In genomic region chr6:84749181-84749580, GRCh38 we compare ENCODE assay signal across 31 cellular contexts. TPM values are rescaled to one million over a fixed set of nuclear protein-coding genes. Genes with fewer than 3 reads are reported as not detected.
"Had no signal": no experiment of that assay in that cellular context is flagged by ENCODE, and none has a peak within 500 bp of the region (broad histone marks: within the 10 kb centered on the region; RNA-seq: fewer than 3 reads in every experiment).

No MANE protein-coding gene starts in this region.

- H3K4me1 ChIP-seq: esophagus squamous epithelium, gastroesophageal sphincter had no signal

- H3K27ac ChIP-seq: epithelial cell of prostate, esophagus squamous epithelium, gastroesophageal sphincter, heart right ventricle, hepatocyte, WERI-Rb-1 had no signal

- H3K79me2 ChIP-seq: hepatocyte had no signal

- FAIRE-seq: astrocyte, colon had no signal

- DNase-seq: activated B cell treated with CpG ODN at 0.5 μM for 24 hours; activated CD4-positive, alpha-beta T cell treated with anti-CD3 and anti-CD28 coated beads for 48 hours; activated CD4-positive, alpha-beta T cell treated with anti-CD3 and anti-CD28 coated beads, Interleukin-2, amount 50 U/mL, for 1 hour; activated CD4-positive, alpha-beta T cell treated with anti-CD3 and anti-CD28 coated beads, Interleukin-2, amount 50 U/mL, for 48 hours; activated CD8-positive, alpha-beta memory T cell treated with anti-CD3 and anti-CD28 coated beads for 24 hours; activated CD8-positive, alpha-beta T cell treated with anti-CD3 and anti-CD28 coated beads for 36 hours; activated effector memory CD4-positive, alpha-beta T cell treated with Interleukin-2 at 50 U/mL for 16 hours; activated gamma-delta T cell treated with Interleukin-2 at 50 U/mL for 16 hours; activated naive CD4-positive, alpha-beta T cell treated with anti-CD3 and anti-CD28 coated beads, Interleukin-2, amount 50 U/mL, for 16 hours; activated naive CD4-positive, alpha-beta T cell treated with Interleukin-2 at 50 U/mL for 16 hours; activated T-cell treated with anti-CD3 and anti-CD28 coated beads, Interleukin-2, amount 50 U/mL, for 4 hours; amniotic stem cell; anterior cingulate cortex; caudate nucleus; cortex of kidney; dermis blood vessel endothelial cell; effector CD4-positive, alpha-beta T cell; effector memory CD8-positive, alpha-beta T cell; esophagus squamous epithelium; foreskin melanocyte; heart right ventricle; T-helper 17 cell; T1000; WERI-Rb-1 had no signal

- H2AFZ ChIP-seq: hepatocyte had no signal

- H3K4me3 ChIP-seq: esophagus squamous epithelium, gastroesophageal sphincter, heart right ventricle, hepatocyte had no signal

- H3K4me2 ChIP-seq: hepatocyte had no signal

- ATAC-seq: activated CD4-positive, CD25-positive, alpha-beta regulatory T cell treated with anti-CD3 and anti-CD28 coated beads, Interleukin-2, amount 50 U/mL, for 24 hours; activated CD8-positive, alpha-beta T cell treated with anti-CD3 and anti-CD28 coated beads for 36 hours; activated T-cell treated with anti-CD3 and anti-CD28 coated beads, Interleukin-2, amount 50 U/mL, for 4 hours; activated T-helper 17 cell treated with anti-CD3 and anti-CD28 coated beads, Interleukin-2, amount 50 U/mL, for 72 hours; effector memory CD8-positive, alpha-beta T cell; gastroesophageal sphincter; heart right ventricle; T-helper 17 cell had no signal

- H3K36me3 ChIP-seq: esophagus squamous epithelium, gastroesophageal sphincter, heart right ventricle had no signal

- H3K9me3 ChIP-seq: esophagus squamous epithelium, gastroesophageal sphincter, heart right ventricle had no signal

- H3K27me3 ChIP-seq: esophagus squamous epithelium, gastroesophageal sphincter, heart right ventricle had no signal

RNA-seq across cellular contexts. Expression of gene TBX18, which starts 15.2 kb away (rescaled TPM):
- total RNA-seq: activated B cell treated with CpG ODN at 0.5 μM for 24 hours; activated CD8-positive, alpha-beta T cell treated with anti-CD3 and anti-CD28 coated beads for 36 hours; activated T-cell treated with anti-CD3 and anti-CD28 coated beads, Interleukin-2, amount 50 U/mL, for 4 hours; activated T-helper 17 cell treated with anti-CD3 and anti-CD28 coated beads, Interleukin-2, amount 50 U/mL, for 72 hours; T-helper 17 cell had no signal
